1 cellular context compared by ENCODE assay signal in genomic region chr20:618980-619379, GRCh38.
A peak's percentile ranks its signal among the peaks of the same experiment; 100 is the strongest.
TF ChIP-seq lines count a peak whose summit lies in the region.

No MANE protein-coding gene starts in this region.

TF ChIP-seq in HepG2, 621 proteins besides CTCF, POLR2A, EP300 and RAD21 (continued from another document and continues in another):
- TF ChIP-seq, protein P1, sequence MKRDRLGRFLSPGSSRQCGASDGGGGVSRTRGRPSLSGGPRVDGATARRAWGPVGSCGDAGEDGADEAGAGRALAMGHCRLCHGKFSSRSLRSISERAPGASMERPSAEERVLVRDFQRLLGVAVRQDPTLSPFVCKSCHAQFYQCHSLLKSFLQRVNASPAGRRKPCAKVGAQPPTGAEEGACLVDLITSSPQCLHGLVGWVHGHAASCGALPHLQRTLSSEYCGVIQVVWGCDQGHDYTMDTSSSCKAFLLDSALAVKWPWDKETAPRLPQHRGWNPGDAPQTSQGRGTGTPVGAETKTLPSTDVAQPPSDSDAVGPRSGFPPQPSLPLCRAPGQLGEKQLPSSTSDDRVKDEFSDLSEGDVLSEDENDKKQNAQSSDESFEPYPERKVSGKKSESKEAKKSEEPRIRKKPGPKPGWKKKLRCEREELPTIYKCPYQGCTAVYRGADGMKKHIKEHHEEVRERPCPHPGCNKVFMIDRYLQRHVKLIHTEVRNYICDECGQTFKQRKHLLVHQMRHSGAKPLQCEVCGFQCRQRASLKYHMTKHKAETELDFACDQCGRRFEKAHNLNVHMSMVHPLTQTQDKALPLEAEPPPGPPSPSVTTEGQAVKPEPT (CRISPR knock-in tag; IDR thresholded peaks at IDR 0.05; ENCODE audit: low read depth): no peak
- TF ChIP-seq, protein P2, sequence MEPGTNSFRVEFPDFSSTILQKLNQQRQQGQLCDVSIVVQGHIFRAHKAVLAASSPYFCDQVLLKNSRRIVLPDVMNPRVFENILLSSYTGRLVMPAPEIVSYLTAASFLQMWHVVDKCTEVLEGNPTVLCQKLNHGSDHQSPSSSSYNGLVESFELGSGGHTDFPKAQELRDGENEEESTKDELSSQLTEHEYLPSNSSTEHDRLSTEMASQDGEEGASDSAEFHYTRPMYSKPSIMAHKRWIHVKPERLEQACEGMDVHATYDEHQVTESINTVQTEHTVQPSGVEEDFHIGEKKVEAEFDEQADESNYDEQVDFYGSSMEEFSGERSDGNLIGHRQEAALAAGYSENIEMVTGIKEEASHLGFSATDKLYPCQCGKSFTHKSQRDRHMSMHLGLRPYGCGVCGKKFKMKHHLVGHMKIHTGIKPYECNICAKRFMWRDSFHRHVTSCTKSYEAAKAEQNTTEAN (CRISPR knock-in tag; conservative IDR thresholded peaks at IDR 0.05): no peak
- TF ChIP-seq TCF7 (IDR thresholded peaks at IDR 0.05; ENCODE audit: low read depth) (peak; percentile 72), RFX1 (IDR thresholded peaks at IDR 0.05) (no peak), CREB3 (CRISPR knock-in tag; IDR thresholded peaks at IDR 0.05) (no peak), RXRA (CRISPR knock-in tag; IDR thresholded peaks at IDR 0.05) (no peak), ZNF235 (CRISPR knock-in tag; IDR thresholded peaks at IDR 0.05; ENCODE audit: borderline replicate concordance) (no peak), KLF15 (CRISPR knock-in tag; IDR thresholded peaks at IDR 0.05; ENCODE audit: borderline replicate concordance) (no peak), MXI1 (IDR thresholded peaks at IDR 0.05; ENCODE audit: borderline replicate concordance, low read depth, low read length) (no peak), PHB2 (IDR thresholded peaks at IDR 0.05; ENCODE audit: partially characterized antibody) (no peak), ZFP1 (CRISPR knock-in tag; IDR thresholded peaks at IDR 0.05) (no peak), ZSCAN25 (CRISPR knock-in tag; IDR thresholded peaks at IDR 0.05) (no peak), ZNF138 (CRISPR knock-in tag; IDR thresholded peaks at IDR 0.05; ENCODE audit: low read depth) (no peak), ARID5B (CRISPR knock-in tag; IDR thresholded peaks at IDR 0.05) (0 out of 2 replicates have a peak, but pooled peaks have one; percentile 31), RNF219 (CRISPR knock-in tag; IDR thresholded peaks at IDR 0.05) (no peak), CEBPB (IDR thresholded peaks at IDR 0.05; ENCODE audit: borderline replicate concordance, low read depth, low read length) (no peak), ZNF629 (CRISPR knock-in tag; conservative IDR thresholded peaks at IDR 0.05) (no peak), SP140L (CRISPR knock-in tag; IDR thresholded peaks at IDR 0.05; ENCODE audit: borderline replicate concordance) (no peak), NCOA2 (CRISPR knock-in tag; IDR thresholded peaks at IDR 0.05) (no peak), JUNB (CRISPR knock-in tag; IDR thresholded peaks at IDR 0.05; ENCODE audit: borderline replicate concordance) (no peak), JUND (CRISPR knock-in tag; IDR thresholded peaks at IDR 0.05) (no peak), HOXA9 (CRISPR knock-in tag; IDR thresholded peaks at IDR 0.05; ENCODE audit: borderline replicate concordance) (no peak), TARDBP (CRISPR knock-in tag; IDR thresholded peaks at IDR 0.05) (no peak), SOX6 (IDR thresholded peaks at IDR 0.05) (no peak), SOX6 (CRISPR knock-in tag; IDR thresholded peaks at IDR 0.05) (0 out of 2 replicates have a peak, but pooled peaks have one; percentile 14), FOXA1 (IDR thresholded peaks at IDR 0.05) (no peak), FOXA1 (CRISPR knock-in tag; IDR thresholded peaks at IDR 0.05) (peak; percentile 57), ZNF274 (CRISPR knock-in tag; IDR thresholded peaks at IDR 0.05) (no peak), TP53 (CRISPR knock-in tag; conservative IDR thresholded peaks at IDR 0.05) (no peak), ZC3H13 (CRISPR knock-in tag; IDR thresholded peaks at IDR 0.05) (no peak), CENPX (CRISPR knock-in tag; IDR thresholded peaks at IDR 0.05) (no peak), MYNN (CRISPR knock-in tag; IDR thresholded peaks at IDR 0.05; ENCODE audit: low read depth) (no peak), ZNF605 (CRISPR knock-in tag; IDR thresholded peaks at IDR 0.05) (no peak), ZNF773 (CRISPR knock-in tag; IDR thresholded peaks at IDR 0.05; ENCODE audit: borderline replicate concordance) (no peak), PPARG (CRISPR knock-in tag; conservative IDR thresholded peaks at IDR 0.05) (no peak), POLR2AphosphoS5 (IDR thresholded peaks at IDR 0.05; ENCODE audit: low read depth, low read length) (no peak), MED8 (CRISPR knock-in tag; IDR thresholded peaks at IDR 0.05; ENCODE audit: insufficient replicate concordance) (no peak), ZNF253 (CRISPR knock-in tag; IDR thresholded peaks at IDR 0.05; ENCODE audit: borderline replicate concordance) (no peak), ZNF382 (CRISPR knock-in tag; IDR thresholded peaks at IDR 0.05; ENCODE audit: borderline replicate concordance) (no peak), NFYB (CRISPR knock-in tag; IDR thresholded peaks at IDR 0.05) (no peak), NAIF1 (CRISPR knock-in tag; IDR thresholded peaks at IDR 0.05; ENCODE audit: borderline replicate concordance) (no peak), ZBTB2 (CRISPR knock-in tag; IDR thresholded peaks at IDR 0.05; ENCODE audit: low read depth) (no peak), PRMT3 (CRISPR knock-in tag; IDR thresholded peaks at IDR 0.05; ENCODE audit: borderline replicate concordance, low read depth) (no peak), KLF16 (CRISPR knock-in tag; IDR thresholded peaks at IDR 0.05) (no peak), SAP130 (CRISPR knock-in tag; IDR thresholded peaks at IDR 0.05; ENCODE audit: low read depth) (peak; percentile 24; the same call in 1 of the 2 replicates)
- TF ChIP-seq, protein P3, sequence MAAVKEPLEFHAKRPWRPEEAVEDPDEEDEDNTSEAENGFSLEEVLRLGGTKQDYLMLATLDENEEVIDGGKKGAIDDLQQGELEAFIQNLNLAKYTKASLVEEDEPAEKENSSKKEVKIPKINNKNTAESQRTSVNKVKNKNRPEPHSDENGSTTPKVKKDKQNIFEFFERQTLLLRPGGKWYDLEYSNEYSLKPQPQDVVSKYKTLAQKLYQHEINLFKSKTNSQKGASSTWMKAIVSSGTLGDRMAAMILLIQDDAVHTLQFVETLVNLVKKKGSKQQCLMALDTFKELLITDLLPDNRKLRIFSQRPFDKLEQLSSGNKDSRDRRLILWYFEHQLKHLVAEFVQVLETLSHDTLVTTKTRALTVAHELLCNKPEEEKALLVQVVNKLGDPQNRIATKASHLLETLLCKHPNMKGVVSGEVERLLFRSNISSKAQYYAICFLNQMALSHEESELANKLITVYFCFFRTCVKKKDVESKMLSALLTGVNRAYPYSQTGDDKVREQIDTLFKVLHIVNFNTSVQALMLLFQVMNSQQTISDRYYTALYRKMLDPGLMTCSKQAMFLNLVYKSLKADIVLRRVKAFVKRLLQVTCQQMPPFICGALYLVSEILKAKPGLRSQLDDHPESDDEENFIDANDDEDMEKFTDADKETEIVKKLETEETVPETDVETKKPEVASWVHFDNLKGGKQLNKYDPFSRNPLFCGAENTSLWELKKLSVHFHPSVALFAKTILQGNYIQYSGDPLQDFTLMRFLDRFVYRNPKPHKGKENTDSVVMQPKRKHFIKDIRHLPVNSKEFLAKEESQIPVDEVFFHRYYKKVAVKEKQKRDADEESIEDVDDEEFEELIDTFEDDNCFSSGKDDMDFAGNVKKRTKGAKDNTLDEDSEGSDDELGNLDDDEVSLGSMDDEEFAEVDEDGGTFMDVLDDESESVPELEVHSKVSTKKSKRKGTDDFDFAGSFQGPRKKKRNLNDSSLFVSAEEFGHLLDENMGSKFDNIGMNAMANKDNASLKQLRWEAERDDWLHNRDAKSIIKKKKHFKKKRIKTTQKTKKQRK (IDR thresholded peaks at IDR 0.05; ENCODE audit: low read length): no peak
- TF ChIP-seq, protein P4, sequence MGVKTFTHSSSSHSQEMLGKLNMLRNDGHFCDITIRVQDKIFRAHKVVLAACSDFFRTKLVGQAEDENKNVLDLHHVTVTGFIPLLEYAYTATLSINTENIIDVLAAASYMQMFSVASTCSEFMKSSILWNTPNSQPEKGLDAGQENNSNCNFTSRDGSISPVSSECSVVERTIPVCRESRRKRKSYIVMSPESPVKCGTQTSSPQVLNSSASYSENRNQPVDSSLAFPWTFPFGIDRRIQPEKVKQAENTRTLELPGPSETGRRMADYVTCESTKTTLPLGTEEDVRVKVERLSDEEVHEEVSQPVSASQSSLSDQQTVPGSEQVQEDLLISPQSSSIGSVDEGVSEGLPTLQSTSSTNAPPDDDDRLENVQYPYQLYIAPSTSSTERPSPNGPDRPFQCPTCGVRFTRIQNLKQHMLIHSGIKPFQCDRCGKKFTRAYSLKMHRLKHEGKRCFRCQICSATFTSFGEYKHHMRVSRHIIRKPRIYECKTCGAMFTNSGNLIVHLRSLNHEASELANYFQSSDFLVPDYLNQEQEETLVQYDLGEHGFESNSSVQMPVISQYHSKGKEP (CRISPR knock-in tag; IDR thresholded peaks at IDR 0.05): no peak
- TF ChIP-seq, protein P5, sequence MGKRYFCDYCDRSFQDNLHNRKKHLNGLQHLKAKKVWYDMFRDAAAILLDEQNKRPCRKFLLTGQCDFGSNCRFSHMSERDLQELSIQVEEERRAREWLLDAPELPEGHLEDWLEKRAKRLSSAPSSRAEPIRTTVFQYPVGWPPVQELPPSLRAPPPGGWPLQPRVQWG (CRISPR knock-in tag; IDR thresholded peaks at IDR 0.05; ENCODE audit: borderline replicate concordance, low read depth): no peak
- TF ChIP-seq, protein P6, sequence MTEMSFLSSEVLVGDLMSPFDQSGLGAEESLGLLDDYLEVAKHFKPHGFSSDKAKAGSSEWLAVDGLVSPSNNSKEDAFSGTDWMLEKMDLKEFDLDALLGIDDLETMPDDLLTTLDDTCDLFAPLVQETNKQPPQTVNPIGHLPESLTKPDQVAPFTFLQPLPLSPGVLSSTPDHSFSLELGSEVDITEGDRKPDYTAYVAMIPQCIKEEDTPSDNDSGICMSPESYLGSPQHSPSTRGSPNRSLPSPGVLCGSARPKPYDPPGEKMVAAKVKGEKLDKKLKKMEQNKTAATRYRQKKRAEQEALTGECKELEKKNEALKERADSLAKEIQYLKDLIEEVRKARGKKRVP (CRISPR knock-in tag; IDR thresholded peaks at IDR 0.05): no peak
